ENCODE assay signal across 8 cellular contexts in the genomic region with DNA sequence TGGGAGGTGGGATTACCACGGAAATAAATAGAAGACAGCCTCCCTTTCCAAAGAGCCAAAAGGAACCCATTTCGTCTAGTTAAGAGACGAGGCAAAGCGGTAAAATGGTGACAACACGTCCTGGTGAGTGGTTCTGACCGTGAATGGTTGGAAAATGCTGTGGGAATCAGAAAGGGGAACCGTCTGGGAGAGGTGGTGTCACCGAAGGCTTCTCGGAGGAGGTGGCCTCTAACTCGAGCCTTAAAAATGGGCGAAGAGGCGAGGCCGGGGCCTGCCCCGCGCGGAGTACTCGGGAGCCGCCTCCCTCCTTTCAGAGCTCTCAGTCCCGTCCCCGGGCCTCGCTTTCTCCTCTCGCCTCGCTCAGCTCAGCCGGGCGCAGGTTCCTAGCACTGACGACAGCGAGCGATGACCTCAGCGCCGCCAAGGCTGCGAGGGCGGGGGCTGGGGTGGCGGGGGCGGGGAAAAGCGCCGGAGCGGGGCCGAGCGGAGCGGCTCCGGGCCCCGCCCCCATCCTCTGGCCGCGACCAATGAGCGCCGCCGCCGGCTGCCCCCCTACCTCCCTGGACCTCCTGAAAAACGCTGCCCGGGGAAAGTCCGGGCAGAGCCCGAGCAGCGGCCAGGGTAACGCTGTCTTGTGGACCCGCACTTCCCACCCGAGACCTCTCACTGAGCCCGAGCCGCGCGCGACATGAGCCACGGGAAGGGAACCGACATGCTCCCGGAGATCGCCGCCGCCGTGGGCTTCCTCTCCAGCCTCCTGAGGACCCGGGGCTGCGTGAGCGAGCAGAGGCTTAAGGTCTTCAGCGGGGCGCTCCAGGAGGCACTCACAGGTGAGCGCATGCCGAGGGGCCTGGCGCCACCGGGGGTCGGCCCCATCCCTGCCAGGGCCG. TPM values are rescaled to one million over a fixed set of nuclear protein-coding genes. Genes with fewer than 3 reads are reported as not detected.
DNase-seq lines count a peak whose midpoint lies in the region; ATAC-seq and TF ChIP-seq lines count a peak whose summit lies in the region.

A gene with protein sequence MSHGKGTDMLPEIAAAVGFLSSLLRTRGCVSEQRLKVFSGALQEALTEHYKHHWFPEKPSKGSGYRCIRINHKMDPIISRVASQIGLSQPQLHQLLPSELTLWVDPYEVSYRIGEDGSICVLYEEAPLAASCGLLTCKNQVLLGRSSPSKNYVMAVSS (plus strand): TSS at position 601 of the 890 bp plus-strand sequence. CDS start 88 bp downstream, at position 689.

- H3K9me3 ChIP-seq in HUES6 (ENCODE audit: control insufficient read depth, insufficient read depth, low read depth, low read length) (no peaks in the 10 kb centered on the region), NT2/D1 (ENCODE audit: insufficient read depth, low read length) (no peaks in the 10 kb centered on the region), endodermal cell (ENCODE audit: control insufficient read depth, low read length) (no peaks in the 10 kb centered on the region)

- H3K27me3 Mint-ChIP-seq in endodermal cell (ENCODE audit: insufficient read depth), result peaks cover 61% of the 10 kb centered on the region

- peak; percentile 78 for DNase-seq in Caki2 (ENCODE audit: low read depth)
- peak; percentile 89 for DNase-seq in NT2/D1 (ENCODE audit: low read depth, low spot score)
- DNase-seq in activated CD8-positive, alpha-beta memory T cell treated with anti-CD3 and anti-CD28 coated beads, Interleukin-2, amount 50 U/mL, for 24 hours (ENCODE audit: extremely low read depth), result peak; percentile 66
- DNase-seq in endodermal cell, result peak; percentile 97
- DNase-seq in mesenteric fat pad (ENCODE audit: low spot score), result peak; percentile 98
- DNase-seq in stimulated activated CD8-positive, alpha-beta memory T cell treated with anti-CD3 and anti-CD28 coated beads, Interleukin-15, amount 100 ng/mL, for 24 hours (ENCODE audit: low read depth), result peak; percentile 72

- H3K9ac ChIP-seq in HUES6 (ENCODE audit: low read length) (peak within 1 kb of the TSS; percentile 80), NT2/D1 (ENCODE audit: insufficient read length, low read depth) (peak within 1 kb of the TSS; percentile 93), endodermal cell (ENCODE audit: extremely low read depth, low read length, poor library complexity, severe bottlenecking) (peak within 1 kb of the TSS; percentile 86)

- H3K4me1 ChIP-seq in HUES6 (ENCODE audit: control insufficient read depth, insufficient read depth, low read length) (peaks cover 35% of the 10 kb centered on the region), NT2/D1 (ENCODE audit: insufficient read depth, insufficient read length) (peaks cover 30% of the 10 kb centered on the region), endodermal cell (ENCODE audit: control insufficient read depth, insufficient read depth, low read length) (peaks cover 16% of the 10 kb centered on the region)

- peak; percentile 68 for ATAC-seq in GM21423 (IDR thresholded peaks at IDR 0.05; ENCODE audit: unreplicated experiment)

- H3K4me3 ChIP-seq in HUES6 (ENCODE audit: low read depth, low read length), result peak within 1 kb of the TSS; percentile 84
- H3K4me3 ChIP-seq in NT2/D1 (ENCODE audit: insufficient read length, low read depth), result peak within 1 kb of the TSS; percentile 88
- H3K4me3 ChIP-seq in endodermal cell (ENCODE audit: low read length), result peak within 1 kb of the TSS; percentile 98

- peak within 1 kb of the TSS; percentile 97 for H3K27ac Mint-ChIP-seq in endodermal cell

- WGBS in endodermal cell (ENCODE audit: insufficient coverage in 1 of 2, insufficient read length in 1 of 2), 2 experiments, result 3 to 4% methylated on average over 23 to 79 of the region's 79 CpGs

- no peak for TF ChIP-seq CTCF in endodermal cell (conservative IDR thresholded peaks at IDR 0.05)

- H3K9me3 Mint-ChIP-seq in endodermal cell, result no peaks in the 10 kb centered on the region

- no peaks in the 10 kb centered on the region for H3K36me3 ChIP-seq in HUES6 (ENCODE audit: control insufficient read depth, insufficient read depth, low read length)
- H3K36me3 ChIP-seq in NT2/D1 (ENCODE audit: insufficient read depth, insufficient read length, low read length), result peaks cover 38% of the 10 kb centered on the region
- peaks cover 15% of the 10 kb centered on the region for H3K36me3 ChIP-seq in endodermal cell (ENCODE audit: control insufficient read depth, insufficient read depth, low read length)

- peaks cover 64% of the 10 kb centered on the region for H3K4me1 Mint-ChIP-seq in endodermal cell

- in situ Hi-C loops in Caki2 (cut with HindIII; ENCODE audit: low pct_unique_long_range_greater_than_20kb, low sequenced_read_pairs), result no loop called here

- H3K27ac ChIP-seq in HUES6 (ENCODE audit: low read depth, low read length), result no peak within 1 kb of the TSS; the same call in 1 of the 2 replicates
- H3K27ac ChIP-seq in endodermal cell (ENCODE audit: low read depth, low read length), result peak within 1 kb of the TSS; percentile 73

- peaks cover 85% of the 10 kb centered on the region for H3K27me3 ChIP-seq in HUES6 (ENCODE audit: control insufficient read depth, insufficient read depth, low read length)
- H3K27me3 ChIP-seq in NT2/D1 (ENCODE audit: insufficient read depth, insufficient read length), result peaks cover 78% of the 10 kb centered on the region
- H3K27me3 ChIP-seq in endodermal cell (ENCODE audit: control insufficient read depth, insufficient read depth, low read length, poor library complexity, severe bottlenecking), result peaks cover 24% of the 10 kb centered on the region

- H3K4me3 Mint-ChIP-seq in endodermal cell, result peak within 1 kb of the TSS; percentile 90

- peaks cover 22% of the 10 kb centered on the region for H3K36me3 Mint-ChIP-seq in endodermal cell (ENCODE audit: low read depth)

RNA-seq across cellular contexts. Expression of the gene that starts here (rescaled TPM):
- 16.1 and 18.2 TPM in 2 replicates for total RNA-seq in Caki2 (2014; rRNA removed; shearing (Covaris generic); ENCODE audit: low replicate concordance)
- total RNA-seq in endodermal cell (10 to 100 TPM; 49.8 to 54.6 TPM), mesenteric fat pad (178 TPM)
- 73.2 TPM for polyA plus RNA-seq in endodermal cell (2013, experiment 1 of 2)
- polyA plus RNA-seq in endodermal cell (2013, experiment 2 of 2), result 77.5 TPM
